ENCODE assay signal across 21 cellular contexts in the genomic region with DNA sequence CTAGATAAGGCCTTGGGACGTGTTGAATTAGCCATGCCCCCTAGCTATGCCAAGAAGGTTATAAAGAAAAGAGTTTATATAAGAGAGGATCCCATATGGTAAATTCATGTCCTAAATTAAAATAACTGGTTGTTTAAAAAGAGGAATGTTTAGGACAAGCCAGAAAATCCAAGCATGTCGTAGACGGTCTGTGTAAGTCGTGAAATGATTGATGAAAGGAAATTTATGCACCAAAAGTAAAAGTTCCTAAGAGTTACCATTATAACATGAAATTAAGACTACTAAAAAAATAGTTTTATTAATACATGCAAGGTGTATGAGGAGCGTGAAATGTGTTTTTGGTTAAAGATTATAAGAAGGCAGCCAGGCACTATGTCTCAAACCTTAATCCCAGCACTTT.
DNase-seq lines count a peak whose midpoint lies in the region; TF ChIP-seq lines count a peak whose summit lies in the region.
"Had no signal": no experiment of that assay in that cellular context is flagged by ENCODE, and none has a peak within 500 bp of the region (broad histone marks: within the 10 kb centered on the region; RNA-seq: fewer than 3 reads in every experiment).

No MANE protein-coding gene starts in this region.

- peak; percentile 1 for DNase-seq in NCI-H2227 (lab: John Stamatoyannopoulos, UW; ENCODE audit: unreplicated experiment)
- DNase-seq in NCI-H2227 treated with DMSO at 0.1 percent for 48 hours (lab: John Stamatoyannopoulos, UW), result no peak
- DNase-seq in Jurkat, Clone E6-1 (ENCODE audit: low read depth, low spot score), result peak; percentile 21
- peak; percentile 30 for DNase-seq in RPMI8226
- peak; percentile 71 for DNase-seq in mesendoderm
- no peak for DNase-seq in NCI-H1694 (lab: John Stamatoyannopoulos, UW)
- DNase-seq in Peyer's patch, result no peak
- DNase-seq in LoVo (ENCODE audit: low spot score), result no peak
- DNase-seq: activated CD4-positive, alpha-beta T cell treated with anti-CD3 and anti-CD28 coated beads, Interleukin-2, amount 10 ng/mL, durations not matched to agents 24 days and 14 days; activated gamma-delta T cell treated with Interleukin-2 at 50 U/mL for 16 hours; aorta; CD4-positive, alpha-beta memory T cell; cerebellar nuclear complex; left cardiac atrium; NCI-H1092; NCI-H226; nucleus accumbens; stimulated activated CD4-positive, alpha-beta T cell treated with anti-CD3 and anti-CD28 coated beads, Interleukin-15, amount 100 ng/mL, for 24 hours; stimulated activated naive CD4-positive, alpha-beta T cell; upper lobe of right lung had no signal

- TF ChIP-seq CTCF in Peyer's patch (IDR thresholded peaks at IDR 0.05), result no peak

- H3K18ac ChIP-seq in mesendoderm (ENCODE audit: low read length), result no peak overlapping the region

- H3K9me3 ChIP-seq in Peyer's patch, result no peaks in the 10 kb centered on the region
- H3K9me3 ChIP-seq: upper lobe of right lung had no signal

- H3K79me1 ChIP-seq in mesendoderm (ENCODE audit: low read length), result no peaks in the 10 kb centered on the region

- no peak overlapping the region for H2BK5ac ChIP-seq in mesendoderm (ENCODE audit: low read length)

- no peaks in the 10 kb centered on the region for H3K27me3 ChIP-seq in mesendoderm (ENCODE audit: insufficient read depth, low read length, poor library complexity)
- no peaks in the 10 kb centered on the region for H3K27me3 ChIP-seq in Peyer's patch
- H3K27me3 ChIP-seq: upper lobe of right lung had no signal

- H4K5ac ChIP-seq in mesendoderm (ENCODE audit: low read length), result no peak overlapping the region

- H2BK120ac ChIP-seq in mesendoderm (ENCODE audit: low read depth, low read length), result no peak overlapping the region

- no peak overlapping the region for H3K4ac ChIP-seq in mesendoderm (ENCODE audit: low read depth, low read length)

- no peak overlapping the region for H4K8ac ChIP-seq in mesendoderm (ENCODE audit: low read depth, low read length)

- no peaks in the 10 kb centered on the region for H3K4me1 ChIP-seq in mesendoderm (ENCODE audit: control insufficient read depth, low read depth, low read length)
- H3K4me1 ChIP-seq in Peyer's patch, result no peaks in the 10 kb centered on the region
- H3K4me1 ChIP-seq: upper lobe of right lung had no signal

- no CpG with 5 or more reads among the region's 5 CpGs for WGBS in mesendoderm (ENCODE audit: extremely low coverage, insufficient coverage, low lambda C conversion rate)

- H3K36me3 ChIP-seq in mesendoderm (ENCODE audit: control insufficient read depth, insufficient read depth, low read length), result no peaks in the 10 kb centered on the region
- no peaks in the 10 kb centered on the region for H3K36me3 ChIP-seq in Peyer's patch
- H3K36me3 ChIP-seq: upper lobe of right lung had no signal

- no peak overlapping the region for H3K27ac ChIP-seq in mesendoderm (ENCODE audit: low read depth, low read length)
- no peak overlapping the region for H3K27ac ChIP-seq in Peyer's patch
- H3K27ac ChIP-seq: SK-N-MC, upper lobe of right lung had no signal

- no peaks in the 10 kb centered on the region for H3K79me2 ChIP-seq in mesendoderm (ENCODE audit: control insufficient read depth, insufficient read depth, low read length)

- no peak for TF ChIP-seq POLR2A in Peyer's patch (IDR thresholded peaks at IDR 0.05)

- no peak overlapping the region for H3K56ac ChIP-seq in mesendoderm (ENCODE audit: low read length)

- no peak overlapping the region for H2AK5ac ChIP-seq in mesendoderm (ENCODE audit: low read length)

- no peak overlapping the region for H3K4me3 ChIP-seq in Jurkat, Clone E6-1 (ENCODE audit: low read length)
- H3K4me3 ChIP-seq in mesendoderm (ENCODE audit: low read length) (no peak overlapping the region), Peyer's patch (no peak overlapping the region)
- H3K4me3 ChIP-seq: SK-N-MC, upper lobe of right lung had no signal

- H3K4me2 ChIP-seq in mesendoderm (ENCODE audit: low read length), result no peak overlapping the region

- H3K23ac ChIP-seq in mesendoderm (ENCODE audit: low read length), result no peak overlapping the region

- no peak overlapping the region for H2BK15ac ChIP-seq in mesendoderm (replicated peaks; ENCODE audit: low read depth)

- no peak overlapping the region for H3K9ac ChIP-seq in mesendoderm (ENCODE audit: low read length)

Comparison
In these comparisons a context has a peak if more than half of its experiments do, and no peak if none do; other contexts are left out.
1. DNase-seq: peak in NCI-H2227 (single experiment), Jurkat, Clone E6-1 (single experiment), RPMI8226 (single experiment) and mesendoderm (single experiment); none in NCI-H2227 treated with DMSO at 0.1 percent for 48 hours (single experiment), NCI-H1694 (single experiment), Peyer's patch (0 of 3) and LoVo (single experiment).